In the genomic region with DNA sequence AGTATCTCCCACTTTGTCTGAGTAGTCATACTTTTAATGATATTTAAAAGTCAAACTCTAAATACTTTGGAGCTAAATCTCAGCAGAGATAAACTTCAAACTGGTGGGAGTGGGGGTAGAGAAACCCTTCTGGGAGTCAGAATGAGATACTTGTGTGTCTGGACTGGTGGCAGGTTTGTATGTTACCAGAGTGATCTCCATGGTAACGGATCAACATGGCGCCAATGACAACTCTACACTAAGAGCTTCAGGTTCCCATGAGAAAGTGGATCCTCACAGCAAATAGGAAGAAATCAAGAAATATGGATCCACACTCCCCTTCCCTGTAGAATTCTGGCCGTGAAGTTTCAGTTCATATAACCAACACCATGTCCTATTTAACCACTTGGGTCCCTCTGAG, we compare ENCODE assay signal across 11 cellular contexts.
DNase-seq lines count a peak whose midpoint lies in the region; ATAC-seq, FAIRE-seq and TF ChIP-seq lines count a peak whose summit lies in the region.
"Had no signal": no experiment of that assay in that cellular context is flagged by ENCODE, and none has a peak within 500 bp of the region (broad histone marks: within the 10 kb centered on the region; RNA-seq: fewer than 3 reads in every experiment).

No MANE protein-coding gene starts in this region.

- H3K4me3 Mint-ChIP-seq in activated CD4-positive, alpha-beta memory T cell treated with anti-CD3 and anti-CD28 coated beads for 36 hours, result no peak overlapping the region
- no peak overlapping the region for H3K4me3 Mint-ChIP-seq in natural killer cell treated with Interleukin-12 subunit alpha and Interleukin-12 subunit beta and Interleukin-15 and Interleukin-18, amount 100 ng/mL, for 72 hours
- H3K4me3 Mint-ChIP-seq: natural killer cell had no signal

- WGBS in lower leg skin, 2 donors, result 83 to 90% methylated on average over 3 of the region's 3 CpGs

- no peak overlapping the region for H3K4me3 ChIP-seq in lower leg skin (ENCODE audit: low read depth, poor library complexity, severe bottlenecking)

- ATAC-seq in natural killer cell treated with Interleukin-12 subunit alpha and Interleukin-12 subunit beta and Interleukin-15 and Interleukin-18, amount 100 ng/mL, for 72 hours, result no peak
- ATAC-seq: natural killer cell, Right ventricle myocardium inferior had no signal

- DNase-seq in CD1c-positive myeloid dendritic cell (ENCODE audit: extremely low spot score) (peak; percentile 47), GM12892 (ENCODE audit: insufficient read length) (no peak), islet precursor cell (peak; percentile 48), mucosa of gallbladder (ENCODE audit: low spot score) (no peak), anterior cingulate cortex (lab: John Stamatoyannopoulos, UW) (no peak), lower leg skin (ENCODE audit: low spot score in 2 of 2) (no peak)
- peak; percentile 49 for DNase-seq in activated CD4-positive, alpha-beta memory T cell treated with anti-CD3 and anti-CD28 coated beads for 36 hours
- DNase-seq in natural killer cell treated with Interleukin-12 subunit alpha and Interleukin-12 subunit beta and Interleukin-15 and Interleukin-18, amount 100 ng/mL, for 72 hours (ENCODE audit: low spot score), result no peak
- DNase-seq: hippocampal formation, natural killer cell had no signal

- CTCF ChIA-PET in activated CD4-positive, alpha-beta memory T cell treated with anti-CD3 and anti-CD28 coated beads for 36 hours (lab: Charles Lee), result interaction anchor here (0.8 to 2.1 kb wide), 4 partner anchors 50 to 262 kb away, joined by 3 to 12 read pairs (median 4); no protein-coding TSS in a partner anchor

- POLR2A ChIA-PET in activated CD4-positive, alpha-beta memory T cell treated with anti-CD3 and anti-CD28 coated beads for 36 hours (lab: Charles Lee), result interaction anchor here (1.0 to 2.1 kb wide), 8 partner anchors 8 to 239 kb away, joined by 3 to 20 read pairs (median 8); a partner anchor contains a TSS

- H3K27me3 Mint-ChIP-seq in activated CD4-positive, alpha-beta memory T cell treated with anti-CD3 and anti-CD28 coated beads for 36 hours, result no peaks in the 10 kb centered on the region
- H3K27me3 Mint-ChIP-seq in natural killer cell treated with Interleukin-12 subunit alpha and Interleukin-12 subunit beta and Interleukin-15 and Interleukin-18, amount 100 ng/mL, for 72 hours, result no peaks in the 10 kb centered on the region

- H3K36me3 Mint-ChIP-seq in activated CD4-positive, alpha-beta memory T cell treated with anti-CD3 and anti-CD28 coated beads for 36 hours, result peaks cover 36% of the 10 kb centered on the region
- H3K36me3 Mint-ChIP-seq in natural killer cell treated with Interleukin-12 subunit alpha and Interleukin-12 subunit beta and Interleukin-15 and Interleukin-18, amount 100 ng/mL, for 72 hours, result no peaks in the 10 kb centered on the region
- H3K36me3 Mint-ChIP-seq: natural killer cell had no signal

- no peaks in the 10 kb centered on the region for H3K9me3 Mint-ChIP-seq in activated CD4-positive, alpha-beta memory T cell treated with anti-CD3 and anti-CD28 coated beads for 36 hours
- peaks cover 2% of the 10 kb centered on the region for H3K9me3 Mint-ChIP-seq in natural killer cell treated with Interleukin-12 subunit alpha and Interleukin-12 subunit beta and Interleukin-15 and Interleukin-18, amount 100 ng/mL, for 72 hours
- H3K9me3 Mint-ChIP-seq: natural killer cell had no signal

- peak; percentile 9 for FAIRE-seq in GM12892 (lab: Jason Lieb, UNC)

- TF ChIP-seq POLR2A in GM12892 (IDR thresholded peaks at IDR 0.05; ENCODE audit: low read depth, low read length), result no peak
- TF ChIP-seq POLR2A in lower leg skin (IDR thresholded peaks at IDR 0.05), result no peak

- peaks cover 93% of the 10 kb centered on the region for H3K4me1 Mint-ChIP-seq in activated CD4-positive, alpha-beta memory T cell treated with anti-CD3 and anti-CD28 coated beads for 36 hours (ENCODE audit: low read depth)
- H3K4me1 Mint-ChIP-seq in natural killer cell treated with Interleukin-12 subunit alpha and Interleukin-12 subunit beta and Interleukin-15 and Interleukin-18, amount 100 ng/mL, for 72 hours (ENCODE audit: low read depth in 2 of 2), result peaks cover 47 to 51% of the 10 kb centered on the region in 2 donors

- peak overlapping the region; percentile 88 for H3K27ac Mint-ChIP-seq in activated CD4-positive, alpha-beta memory T cell treated with anti-CD3 and anti-CD28 coated beads for 36 hours
- peak overlapping the region in 1 of 2 donors; percentile 40 for H3K27ac Mint-ChIP-seq in natural killer cell treated with Interleukin-12 subunit alpha and Interleukin-12 subunit beta and Interleukin-15 and Interleukin-18, amount 100 ng/mL, for 72 hours
- H3K27ac Mint-ChIP-seq: natural killer cell had no signal

- no peak for TF ChIP-seq CTCF in lower leg skin (IDR thresholded peaks at IDR 0.05)

- intact Hi-C loops in activated CD4-positive, alpha-beta memory T cell treated with anti-CD3 and anti-CD28 coated beads for 36 hours (cut with micrococcal nuclease), result loop anchor here (1.0 kb wide), 2 partner anchors 9 to 239 kb away; no protein-coding TSS in a partner anchor
- intact Hi-C loops in lower leg skin (cut with DNase I; ENCODE audit: low total_unique reads), result no loop called here

Comparison
In these comparisons a context has a peak if more than half of its experiments do, and no peak if none do; other contexts are left out.
1. DNase-seq: peak in CD1c-positive myeloid dendritic cell (single experiment), activated CD4-positive, alpha-beta memory T cell treated with anti-CD3 and anti-CD28 coated beads for 36 hours (single experiment) and islet precursor cell (single experiment); none in GM12892 (single experiment), mucosa of gallbladder (single experiment), anterior cingulate cortex (0 of 58), natural killer cell treated with Interleukin-12 subunit alpha and Interleukin-12 subunit beta and Interleukin-15 and Interleukin-18, amount 100 ng/mL, for 72 hours (single experiment) and lower leg skin (0 of 2).